8 cellular contexts compared by ENCODE assay signal in the genomic region with DNA sequence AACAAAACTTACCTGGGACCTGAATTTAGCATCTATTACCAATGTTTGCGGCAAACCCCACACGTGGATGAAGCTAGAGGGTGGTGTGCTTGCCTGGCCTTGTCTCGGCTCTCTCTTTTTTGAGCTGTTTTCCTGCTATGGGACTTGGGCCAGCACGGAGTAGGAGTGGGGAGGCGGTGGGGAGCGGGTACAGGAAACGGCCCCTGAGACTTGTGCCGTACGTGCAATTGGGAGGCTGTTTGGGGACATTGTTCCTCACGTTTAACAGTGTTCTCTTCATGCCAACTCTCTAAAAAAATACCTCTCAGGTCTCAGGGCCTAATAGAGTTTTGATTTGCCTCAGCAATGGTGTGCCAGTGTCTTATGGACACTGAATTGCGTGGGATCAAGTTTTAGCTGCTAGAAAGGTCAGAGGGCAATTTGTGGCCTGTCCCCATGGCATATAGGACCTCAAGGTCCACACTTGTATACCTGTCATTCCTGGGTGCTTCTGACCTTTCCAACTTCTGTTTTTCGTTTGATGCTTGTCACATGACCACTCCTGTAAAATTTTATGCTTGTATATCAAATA. TPM values are rescaled to one million over a fixed set of nuclear protein-coding genes. Genes with fewer than 3 reads are reported as not detected.
DNase-seq lines count a peak whose midpoint lies in the region; ATAC-seq and TF ChIP-seq lines count a peak whose summit lies in the region.

No MANE protein-coding gene starts in this region.

- no peak for TF ChIP-seq CTCF in ovary (IDR thresholded peaks at IDR 0.05)

- H3K4me3 ChIP-seq in ovary = no peak overlapping the region

- H3K27ac ChIP-seq in ovary = no peak overlapping the region

- ATAC-seq in activated CD4-positive, CD25-positive, alpha-beta regulatory T cell treated with anti-CD3 and anti-CD28 coated beads, Interleukin-2, amount 50 U/mL, for 24 hours = peak; percentile 0
- peak; percentile 29 for ATAC-seq in HG02973 (IDR thresholded peaks at IDR 0.05; ENCODE audit: unreplicated experiment)
- peak; percentile 27 for ATAC-seq in activated CD8-positive, alpha-beta T cell treated with anti-CD3 and anti-CD28 coated beads, Interleukin-2, amount 10 ng/mL, durations not matched to agents 7 days and 5 days
- ATAC-seq in stimulated activated naive CD8-positive, alpha-beta T cell treated with anti-CD3 and anti-CD28 coated beads, Interleukin-15, amount 100 ng/mL, for 72 hours = peak; percentile 24

- H3K36me3 Mint-ChIP-seq in activated CD8-positive, alpha-beta T cell treated with anti-CD3 and anti-CD28 coated beads, Interleukin-2, amount 10 ng/mL, durations not matched to agents 7 days and 5 days (ENCODE audit: low read depth) = peaks cover 26% of the 10 kb centered on the region

- POLR2A ChIA-PET in activated CD8-positive, alpha-beta T cell treated with anti-CD3 and anti-CD28 coated beads, Interleukin-2, amount 10 ng/mL, durations not matched to agents 7 days and 5 days (lab: Charles Lee) = interaction anchor here (1.0 to 13.1 kb wide), 16 partner anchors 7 to 229 kb away, joined by 4 to 306 read pairs (median 9); partner anchors contain the start of genes PHF19 and TRAF1

- H3K27me3 Mint-ChIP-seq in activated CD8-positive, alpha-beta T cell treated with anti-CD3 and anti-CD28 coated beads, Interleukin-2, amount 10 ng/mL, durations not matched to agents 7 days and 5 days (ENCODE audit: low read depth) = no peaks in the 10 kb centered on the region
- H3K27me3 Mint-ChIP-seq in stimulated activated naive CD8-positive, alpha-beta T cell treated with anti-CD3 and anti-CD28 coated beads, Interleukin-15, amount 100 ng/mL, for 72 hours = no peaks in the 10 kb centered on the region

- H3K27me3 ChIP-seq in ovary = no peaks in the 10 kb centered on the region

- no peaks in the 10 kb centered on the region for H3K9me3 Mint-ChIP-seq in activated CD8-positive, alpha-beta T cell treated with anti-CD3 and anti-CD28 coated beads, Interleukin-2, amount 10 ng/mL, durations not matched to agents 7 days and 5 days (ENCODE audit: insufficient read depth)
- no peaks in the 10 kb centered on the region for H3K9me3 Mint-ChIP-seq in stimulated activated naive CD8-positive, alpha-beta T cell treated with anti-CD3 and anti-CD28 coated beads, Interleukin-15, amount 100 ng/mL, for 72 hours

- no peak for TF ChIP-seq EP300 in ovary (IDR thresholded peaks at IDR 0.05)

- CTCF ChIA-PET in activated CD8-positive, alpha-beta T cell treated with anti-CD3 and anti-CD28 coated beads, Interleukin-2, amount 10 ng/mL, durations not matched to agents 7 days and 5 days (lab: Charles Lee) = interaction anchor here (0.7 to 5.3 kb wide), 12 partner anchors 10 to 307 kb away, joined by 3 to 54 read pairs (median 10); no protein-coding TSS in a partner anchor

- no peak for TF ChIP-seq POLR2A in ovary (IDR thresholded peaks at IDR 0.05)

- peaks cover 90% of the 10 kb centered on the region for H3K4me1 Mint-ChIP-seq in activated CD8-positive, alpha-beta T cell treated with anti-CD3 and anti-CD28 coated beads, Interleukin-2, amount 10 ng/mL, durations not matched to agents 7 days and 5 days (ENCODE audit: low read depth)
- peaks cover 89% of the 10 kb centered on the region for H3K4me1 Mint-ChIP-seq in stimulated activated naive CD8-positive, alpha-beta T cell treated with anti-CD3 and anti-CD28 coated beads, Interleukin-15, amount 100 ng/mL, for 72 hours

- H3K27ac Mint-ChIP-seq in activated CD8-positive, alpha-beta T cell treated with anti-CD3 and anti-CD28 coated beads, Interleukin-2, amount 10 ng/mL, durations not matched to agents 7 days and 5 days = peak overlapping the region; percentile 95
- H3K27ac Mint-ChIP-seq in stimulated activated naive CD8-positive, alpha-beta T cell treated with anti-CD3 and anti-CD28 coated beads, Interleukin-15, amount 100 ng/mL, for 72 hours = peak overlapping the region; percentile 79 to 98

- peak overlapping the region; percentile 70 for H3K4me3 Mint-ChIP-seq in activated CD8-positive, alpha-beta T cell treated with anti-CD3 and anti-CD28 coated beads, Interleukin-2, amount 10 ng/mL, durations not matched to agents 7 days and 5 days
- peak overlapping the region; percentile 86 to 89 for H3K4me3 Mint-ChIP-seq in stimulated activated naive CD8-positive, alpha-beta T cell treated with anti-CD3 and anti-CD28 coated beads, Interleukin-15, amount 100 ng/mL, for 72 hours

- DNase-seq in activated CD4-positive, CD25-positive, alpha-beta regulatory T cell treated with anti-CD3 and anti-CD28 coated beads, Interleukin-2, amount 50 U/mL, for 72 hours = no peak
- DNase-seq in activated CD8-positive, alpha-beta T cell treated with anti-CD3 and anti-CD28 coated beads, Interleukin-2, amount 10 ng/mL, durations not matched to agents 7 days and 5 days = peak; percentile 55
- DNase-seq in stimulated activated naive CD8-positive, alpha-beta T cell treated with anti-CD3 and anti-CD28 coated beads, Interleukin-15, amount 100 ng/mL, for 72 hours = no peak
- DNase-seq in ovary = no peak
- no peak for DNase-seq in H4 (ENCODE audit: low spot score)
- DNase-seq in NCI-H2227 treated with DMSO at 0.1 percent for 48 hours (lab: John Stamatoyannopoulos, UW) = no peak

- H3K9me3 ChIP-seq in ovary = no peaks in the 10 kb centered on the region

- H3K36me3 ChIP-seq in ovary = no peaks in the 10 kb centered on the region

- intact Hi-C loops in ovary (cut with DNase I) = no loop called here

- H3K4me1 ChIP-seq in ovary (ENCODE audit: insufficient read depth) = peaks cover 5% of the 10 kb centered on the region

- WGBS in ovary, 3 donors = 69 to 80% (median 71%) methylated on average over 12 of the region's 12 CpGs

RNA-seq across cellular contexts. Expression of gene PHF19, which starts 15.3 kb away (rescaled TPM):
- total RNA-seq in activated CD8-positive, alpha-beta T cell treated with anti-CD3 and anti-CD28 coated beads, Interleukin-2, amount 10 ng/mL, durations not matched to agents 7 days and 5 days = 100 to 1,000 TPM; 273 to 290 TPM
- total RNA-seq in ovary = 10 to 100 TPM; 16.8 to 56.0 (median 42.8) TPM
- 10 to 100 TPM; 24.1 to 26.6 TPM for polyA plus RNA-seq in ovary
- total RNA-seq in H4 (2014; rRNA removed; shearing (Covaris generic)) = 52.7 and 66.6 TPM in 2 replicates

RNA-seq across cellular contexts. Expression of gene TRAF1, which starts 34.3 kb away (rescaled TPM):
- total RNA-seq in activated CD8-positive, alpha-beta T cell treated with anti-CD3 and anti-CD28 coated beads, Interleukin-2, amount 10 ng/mL, durations not matched to agents 7 days and 5 days = 10 to 100 TPM; 51.6 to 52.9 TPM
- 1 to 10 TPM; 4.1 to 9.4 (median 5.5) TPM for total RNA-seq in ovary
- polyA plus RNA-seq in ovary = 1 to 10 TPM; 4.4 to 6.2 TPM
- 0.21 TPM in 2 replicates for total RNA-seq in H4 (2014; rRNA removed; shearing (Covaris generic))

RNA-seq across cellular contexts. Expression of gene PSMD5, which starts 49.5 kb away (rescaled TPM):
- total RNA-seq in activated CD8-positive, alpha-beta T cell treated with anti-CD3 and anti-CD28 coated beads, Interleukin-2, amount 10 ng/mL, durations not matched to agents 7 days and 5 days = 10 to 100 TPM; 47.9 to 50.7 TPM
- 10 to 100 TPM; 22.4 to 49.2 (median 39.5) TPM for total RNA-seq in ovary
- 10 to 100 TPM; 13.4 to 36.9 TPM for polyA plus RNA-seq in ovary
- total RNA-seq in H4 (2014; rRNA removed; shearing (Covaris generic)) = 26.0 and 31.9 TPM in 2 replicates

Comparison
In these comparisons a context has a peak if more than half of its experiments do, and no peak if none do; other contexts are left out.
1. RNA of gene TRAF1, which starts 34.3 kb away (total RNA-seq): 51.6 to 52.9 TPM in activated CD8-positive, alpha-beta T cell treated with anti-CD3 and anti-CD28 coated beads, Interleukin-2, amount 10 ng/mL, durations not matched to agents 7 days and 5 days; 4.1 to 9.4 TPM in ovary and 0.21 TPM in H4; every median in the first group is over 4 times any median in the second.
2. Peak in every context shown above with its lines, with median percentiles within 50 percentile points of each other: ATAC-seq.